ENCODE assay signal across 25 cellular contexts in the genomic region with DNA sequence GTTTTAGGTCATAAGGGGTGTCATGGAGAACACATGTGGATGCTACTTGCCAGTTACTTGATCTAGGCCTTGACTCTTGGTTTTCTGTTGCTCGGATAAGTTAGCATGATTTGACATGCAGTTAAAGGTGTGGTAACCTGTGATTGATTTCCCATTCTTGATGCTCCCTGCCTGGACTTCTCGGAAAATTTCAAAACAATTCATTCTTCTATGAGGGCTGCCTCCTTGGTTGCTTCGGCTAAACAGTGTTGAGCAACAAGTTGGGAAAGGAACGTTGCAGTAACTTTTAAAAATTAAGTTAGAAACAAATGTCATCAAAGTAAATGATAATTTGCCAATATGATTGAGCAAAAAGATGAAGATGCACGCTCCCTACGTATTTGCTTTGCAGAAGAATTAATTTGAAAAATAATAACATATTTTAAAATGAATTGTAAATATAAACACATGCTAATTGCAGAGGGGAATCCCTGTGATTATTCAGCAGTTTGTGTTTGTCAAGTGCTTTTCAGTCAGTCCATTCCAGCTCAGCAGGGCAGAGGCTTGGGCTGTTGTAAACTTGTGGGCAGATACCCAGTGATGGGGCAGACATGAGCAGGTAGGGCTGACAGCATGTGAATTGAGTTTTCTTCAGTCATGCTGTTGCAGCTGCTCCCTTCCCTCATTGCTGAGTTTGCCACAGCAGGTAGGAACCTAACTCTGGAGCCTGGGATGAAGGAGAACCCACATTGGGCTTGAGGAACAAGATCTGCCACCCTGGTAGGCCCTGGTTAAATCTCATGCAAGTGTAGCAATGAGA.
A peak's percentile ranks its signal among the peaks of the same experiment; 100 is the strongest.
DNase-seq lines count a peak whose midpoint lies in the region; ATAC-seq and TF ChIP-seq lines count a peak whose summit lies in the region.
"Had no signal": no experiment of that assay in that cellular context is flagged by ENCODE, and none has a peak within 500 bp of the region (broad histone marks: within the 10 kb centered on the region; RNA-seq: fewer than 3 reads in every experiment).

No MANE protein-coding gene starts in this region.

- no peak overlapping the region for H3K4me3 Mint-ChIP-seq in endodermal cell
- H3K4me3 Mint-ChIP-seq: activated CD8-positive, alpha-beta T cell treated with anti-CD3 and anti-CD28 coated beads for 36 hours; CD4-positive, alpha-beta T cell; nephron; stimulated activated effector memory CD8-positive, alpha-beta T cell treated with anti-CD3 and anti-CD28 coated beads, Interleukin-12 subunit alpha, Interleukin-12 subunit beta, amount 100 ng/mL, for 72 hours had no signal

- no peaks in the 10 kb centered on the region for H3K27me3 Mint-ChIP-seq in endodermal cell (ENCODE audit: insufficient read depth)
- H3K27me3 Mint-ChIP-seq: activated CD8-positive, alpha-beta T cell treated with anti-CD3 and anti-CD28 coated beads for 36 hours; CD4-positive, alpha-beta T cell had no signal

- H3K27me3 ChIP-seq in PC-9 (ENCODE audit: insufficient read depth, low read depth) = no peaks in the 10 kb centered on the region
- H3K27me3 ChIP-seq in endodermal cell (ENCODE audit: control insufficient read depth, insufficient read depth, low read length, poor library complexity, severe bottlenecking) = no peaks in the 10 kb centered on the region
- no peaks in the 10 kb centered on the region for H3K27me3 ChIP-seq in suprapubic skin
- H3K27me3 ChIP-seq: heart left ventricle, sigmoid colon, testis had no signal

- H3K4me1 ChIP-seq in PC-9 (replicated peaks; ENCODE audit: insufficient read depth) (peaks cover 42% of the 10 kb centered on the region), endodermal cell (ENCODE audit: control insufficient read depth, insufficient read depth, low read length) (peaks cover 2% of the 10 kb centered on the region), suprapubic skin (peaks cover 24% of the 10 kb centered on the region)
- H3K4me1 ChIP-seq: heart left ventricle, sigmoid colon, testis had no signal

- no peak overlapping the region for H3K27ac Mint-ChIP-seq in endodermal cell
- H3K27ac Mint-ChIP-seq: activated CD8-positive, alpha-beta T cell treated with anti-CD3 and anti-CD28 coated beads for 36 hours; CD4-positive, alpha-beta T cell; nephron; stimulated activated effector memory CD8-positive, alpha-beta T cell treated with anti-CD3 and anti-CD28 coated beads, Interleukin-12 subunit alpha, Interleukin-12 subunit beta, amount 100 ng/mL, for 72 hours had no signal

- no peak for TF ChIP-seq POLR2A in suprapubic skin (IDR thresholded peaks at IDR 0.05)

- H3K79me2 ChIP-seq in PC-9 (ENCODE audit: low read depth) = no peaks in the 10 kb centered on the region

- TF ChIP-seq CTCF in PC-9 (conservative IDR thresholded peaks at IDR 0.05) = no peak
- no peak for TF ChIP-seq CTCF in endodermal cell (conservative IDR thresholded peaks at IDR 0.05)
- no peak for TF ChIP-seq CTCF in suprapubic skin (IDR thresholded peaks at IDR 0.05)

- POLR2A ChIA-PET in PC-9 (lab: Charles Lee; ENCODE audit: unreplicated experiment) = no interaction called here

- intact Hi-C loops in PC-9 (cut with micrococcal nuclease; ENCODE audit: unreplicated experiment) = loop anchor here (5.0 kb wide), 1 partner anchor 205 kb away; no protein-coding TSS in a partner anchor

- H3K9me2 ChIP-seq in PC-9 (ENCODE audit: insufficient read depth) = no peaks in the 10 kb centered on the region

- no peak overlapping the region for H2AFZ ChIP-seq in PC-9

- peaks cover 12% of the 10 kb centered on the region for H3K9me3 Mint-ChIP-seq in endodermal cell
- H3K9me3 Mint-ChIP-seq: stimulated activated effector memory CD8-positive, alpha-beta T cell treated with anti-CD3 and anti-CD28 coated beads, Interleukin-12 subunit alpha, Interleukin-12 subunit beta, amount 100 ng/mL, for 72 hours had no signal

- TF ChIP-seq EP300 in suprapubic skin (IDR thresholded peaks at IDR 0.05) = no peak

- ATAC-seq in GM18858 (IDR thresholded peaks at IDR 0.05; ENCODE audit: unreplicated experiment) (no peak), left lobe of liver (no peak)
- ATAC-seq: activated CD8-positive, alpha-beta T cell treated with anti-CD3 and anti-CD28 coated beads for 36 hours; SK-N-SH treated with all-trans-retinoic acid at 6 μM for 48 hours; stimulated activated effector memory CD8-positive, alpha-beta T cell treated with anti-CD3 and anti-CD28 coated beads, Interleukin-12 subunit alpha, Interleukin-12 subunit beta, amount 100 ng/mL, for 72 hours had no signal

- H3K4me2 ChIP-seq in PC-9 = no peak overlapping the region

- no peaks in the 10 kb centered on the region for H3K36me3 ChIP-seq in PC-9 (ENCODE audit: low read depth)
- H3K36me3 ChIP-seq in endodermal cell (ENCODE audit: control insufficient read depth, insufficient read depth, low read length) = no peaks in the 10 kb centered on the region
- H3K36me3 ChIP-seq in suprapubic skin = no peaks in the 10 kb centered on the region
- H3K36me3 ChIP-seq: heart left ventricle, sigmoid colon had no signal

- peaks cover 4% of the 10 kb centered on the region for H3F3A ChIP-seq in PC-9 (ENCODE audit: insufficient read depth, low read depth)

- no peak overlapping the region for H3K9ac ChIP-seq in endodermal cell (ENCODE audit: extremely low read depth, low read length, poor library complexity, severe bottlenecking)

- H3K9me3 ChIP-seq in PC-9 (ENCODE audit: insufficient read depth, low read depth) = 0 out of 2 replicates have a peak, but pooled peaks cover 3% of the 10 kb centered on the region
- no peaks in the 10 kb centered on the region for H3K9me3 ChIP-seq in endodermal cell (ENCODE audit: control insufficient read depth, low read length)
- peaks cover 3% of the 10 kb centered on the region for H3K9me3 ChIP-seq in suprapubic skin
- H3K9me3 ChIP-seq: testis had no signal

- CTCF ChIA-PET in PC-9 (lab: Charles Lee) = no interaction called here

- no peak for DNase-seq in PC-9
- DNase-seq in endodermal cell = peak; percentile 54
- peak; percentile 3 for DNase-seq in iPS DF 19.7 (ENCODE audit: low read depth, low spot score)
- no peak for DNase-seq in suprapubic skin (ENCODE audit: low spot score in 2 of 2)
- no peak for DNase-seq in left lobe of liver (ENCODE audit: low spot score)
- DNase-seq in RKO (ENCODE audit: low spot score) = no peak
- DNase-seq in cortex of kidney (lab: John Stamatoyannopoulos, UW) = no peak
- DNase-seq: activated CD8-positive, alpha-beta T cell treated with anti-CD3 and anti-CD28 coated beads for 36 hours; amygdala; CD4-positive, alpha-beta T cell; central memory CD4-positive, alpha-beta T cell; heart left ventricle; left ventricle myocardium superior; MM.1S; NCI-H1436 treated with DMSO at 0.1 percent for 48 hours; NCI-H510A treated with DMSO at 0.1 percent for 48 hours; NK-92 treated with Interleukin-12 subunit alpha and Interleukin-12 subunit beta, amount 100 ng/mL, for 24 hours; sigmoid colon; stimulated activated CD4-positive, alpha-beta T cell treated with anti-CD3 and anti-CD28 coated beads, Interleukin-1b, Interleukin-23, amount 100 ng/mL, for 48 hours; T-helper 9 cell; testis had no signal

- 94 to 100% methylated on average over 1 to 5 of the region's 6 CpGs for WGBS in endodermal cell (ENCODE audit: insufficient coverage in 1 of 2, insufficient read length in 1 of 2), 2 experiments
- 40% methylated on average over 6 of the region's 6 CpGs for WGBS in suprapubic skin

- H3K4me1 Mint-ChIP-seq in endodermal cell = peaks cover 8% of the 10 kb centered on the region
- H3K4me1 Mint-ChIP-seq: nephron; stimulated activated effector memory CD8-positive, alpha-beta T cell treated with anti-CD3 and anti-CD28 coated beads, Interleukin-12 subunit alpha, Interleukin-12 subunit beta, amount 100 ng/mL, for 72 hours had no signal

- H3K4me3 ChIP-seq in PC-9 = no peak overlapping the region
- H3K4me3 ChIP-seq in endodermal cell (ENCODE audit: low read length) = no peak overlapping the region
- H3K4me3 ChIP-seq in suprapubic skin = no peak overlapping the region
- H3K4me3 ChIP-seq: heart left ventricle, sigmoid colon, testis had no signal

- no peaks in the 10 kb centered on the region for H4K20me1 ChIP-seq in PC-9 (ENCODE audit: insufficient read depth)

- BruUV-seq in PC-9 (replicated peaks; lab: Mats Ljungman, UMichigan) = no TSS peak

- H3K27ac ChIP-seq in PC-9 (peak overlapping the region; percentile 81), endodermal cell (ENCODE audit: low read depth, low read length) (no peak overlapping the region), suprapubic skin (peak overlapping the region; percentile 83)
- H3K27ac ChIP-seq: testis had no signal

- H3K36me3 Mint-ChIP-seq in endodermal cell (ENCODE audit: low read depth) = no peaks in the 10 kb centered on the region
- H3K36me3 Mint-ChIP-seq: stimulated activated effector memory CD8-positive, alpha-beta T cell treated with anti-CD3 and anti-CD28 coated beads, Interleukin-12 subunit alpha, Interleukin-12 subunit beta, amount 100 ng/mL, for 72 hours had no signal

Comparison
In these comparisons a context has a peak if more than half of its experiments do, and no peak if none do; other contexts are left out.
1. DNase-seq: peak in endodermal cell (single experiment) and iPS DF 19.7 (single experiment); none in PC-9 (0 of 2), suprapubic skin (0 of 2), left lobe of liver (single experiment), RKO (single experiment) and cortex of kidney (single experiment).